In genomic region chrX:144790148-144790547, GRCh38 we compare ENCODE assay signal across 20 cellular contexts.
DNase-seq lines count a peak whose midpoint lies in the region; ATAC-seq, FAIRE-seq and TF ChIP-seq lines count a peak whose summit lies in the region.
"Had no signal": no experiment of that assay in that cellular context is flagged by ENCODE, and none has a peak within 500 bp of the region (broad histone marks: within the 10 kb centered on the region; RNA-seq: fewer than 3 reads in every experiment).

No MANE protein-coding gene starts in this region.

- H3K36me3 ChIP-seq in IMR-90 (ENCODE audit: control insufficient read depth, insufficient read depth, low read length) (no peaks in the 10 kb centered on the region), H1 (ENCODE audit: control insufficient read depth in 2 of 4, insufficient read depth in 4 of 4, low read length in 3 of 4) (no peaks in the 10 kb centered on the region), ovary (no peaks in the 10 kb centered on the region)
- H3K36me3 ChIP-seq: BLaER1 had no signal

- intact Hi-C loops in Calu3 (cut with micrococcal nuclease; ENCODE audit: unreplicated experiment) (loop anchor here (10.0 kb wide), 1 partner anchor 105 kb away; no protein-coding TSS in a partner anchor), IMR-90 (cut with micrococcal nuclease) (no loop called here), ovary (cut with DNase I) (no loop called here)

- no peak overlapping the region for H3K23ac ChIP-seq in IMR-90 (ENCODE audit: low read depth, low read length)
- H3K23ac ChIP-seq in H1 (ENCODE audit: insufficient read length): no peak overlapping the region

- WGBS in A549 (ENCODE audit: missing lambda C conversion rate): 33% methylated on average over 2 of the region's 2 CpGs
- WGBS in IMR-90 (ENCODE audit: extremely low coverage in 2 of 2, insufficient read length in 1 of 2), 2 experiments: no CpG with 5 or more reads among the region's 2 CpGs
- WGBS in H1 (ENCODE audit: extremely low coverage in 1 of 2, insufficient coverage in 1 of 2, insufficient read length in 1 of 2, insufficient replicate concordance in 2 of 2, low coverage in 1 of 2, low lambda C conversion rate in 2 of 2, missing lambda C conversion rate in 1 of 2), 2 experiments: 100% methylated on average over 2 of the region's 2 CpGs; no CpG with 5 or more reads in 1 of the 2 experiments
- WGBS in ovary, 3 donors: 74 to 82% (median 77%) methylated on average over 2 of the region's 2 CpGs

- H2BK120ac ChIP-seq in IMR-90 (ENCODE audit: low read depth, low read length) (no peak overlapping the region), H1 (replicated peaks; ENCODE audit: low read depth, low read length) (no peak overlapping the region)

- no peaks in the 10 kb centered on the region for H3K27me3 ChIP-seq in IMR-90 (ENCODE audit: control insufficient read depth, insufficient read depth, low read length)
- H3K27me3 ChIP-seq in H1 (replicated peaks in 1 of 4; ENCODE audit: control insufficient read depth in 3 of 4, extremely low read depth in 1 of 4, insufficient read depth in 3 of 4, low read length in 3 of 4): no peaks in the 10 kb centered on the region
- no peaks in the 10 kb centered on the region for H3K27me3 ChIP-seq in ovary

- no peak overlapping the region for H3K14ac ChIP-seq in IMR-90 (replicated peaks; ENCODE audit: low read depth, low read length)
- H3K14ac ChIP-seq in H1 (ENCODE audit: insufficient read length): no peak overlapping the region

- H2BK5ac ChIP-seq in IMR-90 (ENCODE audit: low read depth, low read length, poor library complexity, severe bottlenecking) (no peak overlapping the region), H1 (ENCODE audit: low read depth, low read length) (no peak overlapping the region)

- H3K4me1 ChIP-seq in A549: no peaks in the 10 kb centered on the region
- no peaks in the 10 kb centered on the region for H3K4me1 ChIP-seq in IMR-90 (ENCODE audit: control insufficient read depth, insufficient read depth, low read length)
- H3K4me1 ChIP-seq in H1 (replicated peaks in 1 of 4; ENCODE audit: control insufficient read depth in 3 of 4, insufficient read depth in 4 of 4, low read length in 3 of 4): no peaks in the 10 kb centered on the region
- H3K4me1 ChIP-seq in ovary (ENCODE audit: insufficient read depth): no peaks in the 10 kb centered on the region
- H3K4me1 ChIP-seq: BLaER1 had no signal

- H2BK15ac ChIP-seq in IMR-90 (ENCODE audit: low read depth, low read length) (no peak overlapping the region), H1 (ENCODE audit: low read length) (no peak overlapping the region)

- ATAC-seq in A549 (no peak), IMR-90 (ENCODE audit: low read depth) (no peak)
- ATAC-seq: GM23338 had no signal

- H3K4me3 ChIP-seq in A549: no peak overlapping the region
- no peak overlapping the region for H3K4me3 ChIP-seq in IMR-90 (ENCODE audit: insufficient read depth, low read depth, low read length)
- H3K4me3 ChIP-seq in H1 (ENCODE audit: extremely low read depth in 1 of 4, insufficient read depth in 2 of 4, low read depth in 3 of 4, low read length in 4 of 4): no peak overlapping the region
- no peak overlapping the region for H3K4me3 ChIP-seq in ovary
- H3K4me3 ChIP-seq: BLaER1, GM23338 had no signal

- no peak overlapping the region for H3K4me2 ChIP-seq in A549
- no peak overlapping the region for H3K4me2 ChIP-seq in IMR-90 (ENCODE audit: low read depth, low read length)
- no peak overlapping the region for H3K4me2 ChIP-seq in H1 (ENCODE audit: insufficient read depth in 1 of 2, low read depth in 2 of 2, low read length in 2 of 2)
- H3K4me2 ChIP-seq: BLaER1, GM23338 had no signal

- H3K79me1 ChIP-seq in IMR-90 (ENCODE audit: low read depth in 1 of 2, low read length in 2 of 2) (no peaks in the 10 kb centered on the region), H1 (ENCODE audit: low read depth, low read length) (no peaks in the 10 kb centered on the region)

- no peaks in the 10 kb centered on the region for H3K9me3 ChIP-seq in A549
- H3K9me3 ChIP-seq in IMR-90 (ENCODE audit: control insufficient read depth, insufficient read depth, low read length): peaks cover 5% of the 10 kb centered on the region
- no peaks in the 10 kb centered on the region for H3K9me3 ChIP-seq in H1 (ENCODE audit: insufficient read depth in 2 of 2, low read depth in 1 of 2, low read length in 1 of 2)
- H3K9me3 ChIP-seq in ovary: no peaks in the 10 kb centered on the region

- H3K27ac Mint-ChIP-seq in Calu3 (ENCODE audit: unreplicated experiment): peak overlapping the region; percentile 89
- H3K27ac Mint-ChIP-seq: B cell; CD14-positive monocyte; CD4-positive, alpha-beta T cell; CD8-positive, alpha-beta memory T cell; GM23338 had no signal

- TF ChIP-seq RAD21 in A549 (conservative IDR thresholded peaks at IDR 0.05 in 1 of 2, IDR thresholded peaks at IDR 0.05 in 1 of 2): no peak
- TF ChIP-seq RAD21 in IMR-90 (IDR thresholded peaks at IDR 0.05; ENCODE audit: low read length): no peak
- no peak for TF ChIP-seq RAD21 in H1 (IDR thresholded peaks at IDR 0.05 in 1 of 2, conservative IDR thresholded peaks at IDR 0.05 in 1 of 2; ENCODE audit: low read depth in 2 of 2, low read length in 2 of 2)

- H3K4me1 Mint-ChIP-seq in Calu3 (ENCODE audit: low read depth, unreplicated experiment): peaks cover 16% of the 10 kb centered on the region
- H3K4me1 Mint-ChIP-seq: B cell; CD14-positive monocyte; CD8-positive, alpha-beta memory T cell; GM23338 had no signal

- dilution Hi-C loops in IMR-90 (cut with HindIII; ENCODE audit: low sequenced_read_pairs, unreplicated experiment): no loop called here

- no peak overlapping the region for H3K4me3 Mint-ChIP-seq in Calu3 (ENCODE audit: low read depth, unreplicated experiment)
- H3K4me3 Mint-ChIP-seq: B cell; CD14-positive monocyte; CD4-positive, alpha-beta T cell; CD8-positive, alpha-beta memory T cell; GM23338 had no signal

- H4K20me1 ChIP-seq in IMR-90 (ENCODE audit: insufficient read depth, low read length): no peaks in the 10 kb centered on the region
- no peaks in the 10 kb centered on the region for H4K20me1 ChIP-seq in H1 (replicated peaks in 1 of 2; ENCODE audit: control insufficient read depth in 1 of 2, insufficient read depth in 2 of 2, low read length in 2 of 2)
- H4K20me1 ChIP-seq: BLaER1 had no signal

- H4K8ac ChIP-seq in IMR-90 (ENCODE audit: low read depth in 2 of 2, low read length in 2 of 2) (no peak overlapping the region), H1 (ENCODE audit: extremely low read depth, insufficient read depth, low read length) (no peak overlapping the region)

- H4K5ac ChIP-seq in IMR-90 (ENCODE audit: low read depth, low read length) (no peak overlapping the region), H1 (ENCODE audit: insufficient read length, low read depth, low read length) (no peak overlapping the region)

- no peak overlapping the region for H2AK5ac ChIP-seq in IMR-90 (ENCODE audit: low read depth, low read length)
- no peak overlapping the region for H2AK5ac ChIP-seq in H1 (ENCODE audit: low read depth, low read length)

- H3K36me3 Mint-ChIP-seq in Calu3 (ENCODE audit: insufficient read depth, unreplicated experiment): peaks cover 8% of the 10 kb centered on the region
- H3K36me3 Mint-ChIP-seq: CD14-positive monocyte; CD8-positive, alpha-beta memory T cell had no signal

- H3K18ac ChIP-seq in IMR-90 (ENCODE audit: low read depth, low read length): no peak overlapping the region
- no peak overlapping the region for H3K18ac ChIP-seq in H1 (ENCODE audit: extremely low read depth, low read length)

- in situ Hi-C loops in IMR-90 (cut with MboI; ENCODE audit: low sequenced_read_pairs): no loop called here

- no peak overlapping the region for H2BK20ac ChIP-seq in IMR-90 (ENCODE audit: low read depth, low read length)
- H2BK20ac ChIP-seq in H1 (ENCODE audit: low read length): no peak overlapping the region

- no peak for TF ChIP-seq CTCF in A549 (IDR thresholded peaks at IDR 0.05)
- TF ChIP-seq CTCF in Calu3 (IDR thresholded peaks at IDR 0.05; ENCODE audit: unreplicated experiment): no peak
- no peak for TF ChIP-seq CTCF in IMR-90 (conservative IDR thresholded peaks at IDR 0.05; ENCODE audit: low read depth, low read length)
- no peak for TF ChIP-seq CTCF in H1 (IDR thresholded peaks at IDR 0.05; ENCODE audit: control extremely low read depth in 1 of 3, insufficient read depth in 1 of 3, low read depth in 1 of 3, low read length in 3 of 3)
- TF ChIP-seq CTCF in ovary (IDR thresholded peaks at IDR 0.05): no peak

- FAIRE-seq in A549 (lab: Jason Lieb, UNC): no peak
- FAIRE-seq in H1 (lab: Jason Lieb, UNC): peak; percentile 28
- FAIRE-seq: GM12891, GM18507, H54 had no signal

- H3K23me2 ChIP-seq in H1 (ENCODE audit: low read depth, low read length): no peaks in the 10 kb centered on the region

- no peak overlapping the region for H3K56ac ChIP-seq in IMR-90 (ENCODE audit: extremely low read depth, insufficient read depth, low read length)
- no peak overlapping the region for H3K56ac ChIP-seq in H1 (replicated peaks; ENCODE audit: insufficient read length, low read depth, low read length)

- H4K91ac ChIP-seq in IMR-90 (ENCODE audit: insufficient read depth, low read depth, low read length) (no peak overlapping the region), H1 (replicated peaks; ENCODE audit: insufficient read length, low read length) (no peak overlapping the region)

- no peak overlapping the region for H2AFZ ChIP-seq in IMR-90 (replicated peaks; ENCODE audit: low read length, poor library complexity)
- H2AFZ ChIP-seq in H1 (ENCODE audit: low read length): no peak overlapping the region
- H2AFZ ChIP-seq: GM23338 had no signal

- no peak overlapping the region for H3K9ac ChIP-seq in IMR-90 (ENCODE audit: low read depth, low read length)
- H3K9ac ChIP-seq in H1 (replicated peaks in 1 of 4; ENCODE audit: extremely low read depth in 1 of 4, low read depth in 3 of 4, low read length in 3 of 4): no peak overlapping the region
- H3K9ac ChIP-seq: BLaER1 had no signal

- TF ChIP-seq EP300 in A549 (IDR thresholded peaks at IDR 0.05) (no peak), H1 (IDR thresholded peaks at IDR 0.05; ENCODE audit: borderline replicate concordance in 1 of 2, low read depth in 2 of 2, low read length in 2 of 2) (no peak), ovary (IDR thresholded peaks at IDR 0.05) (no peak)

- POLR2A ChIA-PET in A549 (lab: Yijun Ruan, JAX) (no interaction called here), IMR-90 (lab: Charles Lee; ENCODE audit: unreplicated experiment) (no interaction called here), H1 (lab: Charles Lee; ENCODE audit: partially characterized antibody) (no interaction called here)

- H3K9me1 ChIP-seq in IMR-90 (ENCODE audit: insufficient read depth, low read length): no peaks in the 10 kb centered on the region

- CTCF ChIA-PET in A549 (lab: Yijun Ruan, JAX) (no interaction called here), Calu3 (lab: Charles Lee) (no interaction called here), IMR-90 (lab: Yijun Ruan, JAX) (no interaction called here), H1 (lab: Charles Lee; ENCODE audit: partially characterized antibody) (no interaction called here)

- no peak overlapping the region for H2BK12ac ChIP-seq in H1 (ENCODE audit: low read depth, low read length)

- H3K4ac ChIP-seq in IMR-90 (ENCODE audit: low read depth, low read length) (no peak overlapping the region), H1 (replicated peaks; ENCODE audit: insufficient read length, low read depth, low read length) (no peak overlapping the region)

- H3K27ac ChIP-seq in A549 (no peak overlapping the region), IMR-90 (ENCODE audit: insufficient read depth, low read length) (no peak overlapping the region), H1 (ENCODE audit: low read depth, low read length) (no peak overlapping the region), ovary (no peak overlapping the region)
- H3K27ac ChIP-seq: BLaER1 had no signal

- no peaks in the 10 kb centered on the region for H3K27me3 Mint-ChIP-seq in Calu3 (ENCODE audit: unreplicated experiment)
- H3K27me3 Mint-ChIP-seq: B cell; CD4-positive, alpha-beta T cell; CD8-positive, alpha-beta memory T cell had no signal

- BruUV-seq in Calu3 (replicated peaks; lab: Mats Ljungman, UMichigan): no TSS peak
- BruUV-seq in IMR-90 (replicated peaks; lab: Mats Ljungman, UMichigan): no TSS peak

- TF ChIP-seq POLR2A in A549 (IDR thresholded peaks at IDR 0.05; ENCODE audit: low read length): no peak
- TF ChIP-seq POLR2A in IMR-90 (IDR thresholded peaks at IDR 0.05; ENCODE audit: low read depth, low read length): no peak
- TF ChIP-seq POLR2A in H1 (IDR thresholded peaks at IDR 0.05; ENCODE audit: control extremely low read depth in 1 of 2, low read depth in 2 of 2, low read length in 2 of 2): no peak
- TF ChIP-seq POLR2A in ovary (IDR thresholded peaks at IDR 0.05): no peak

- no peaks in the 10 kb centered on the region for H3K79me2 ChIP-seq in H1 (ENCODE audit: control insufficient read depth in 1 of 2, insufficient read depth in 2 of 2, low read length in 2 of 2)

- DNase-seq in A549 (ENCODE audit: low read depth in 1 of 2, low spot score in 1 of 2): no peak
- no peak for DNase-seq in Calu3
- DNase-seq in IMR-90: no peak
- no peak for DNase-seq in H1 (ENCODE audit: low read depth in 1 of 2, low spot score in 2 of 2)
- DNase-seq in ovary: no peak
- no peak for DNase-seq in activated naive CD4-positive, alpha-beta T cell treated with anti-CD3 and anti-CD28 coated beads, Interleukin-2, amount 50 U/mL, for 16 hours
- no peak for DNase-seq in C1 segment of cervical spinal cord (lab: John Stamatoyannopoulos, UW)
- DNase-seq: CD4-positive, alpha-beta T cell; CD8-positive, alpha-beta memory T cell; DMS53; DMS79 treated with DMSO at 0.1 percent for 48 hours; GF-D8; HCEC 1CT had no signal

- H3K9me3 Mint-ChIP-seq in Calu3 (ENCODE audit: low read depth, unreplicated experiment): peaks cover 9% of the 10 kb centered on the region

- no peak overlapping the region for H2AK9ac ChIP-seq in IMR-90 (replicated peaks; ENCODE audit: low read depth, low read length, poor library complexity)

Comparison
In these comparisons a context has a peak if more than half of its experiments do, and no peak if none do; other contexts are left out.
1. Of the 18 proteins assayed by ChIP-seq in both H1 and A549: peak only in H1: none; only in A549: MAFK; in both: none; in neither: 17.